ENCODE assay signal across 23 cellular contexts in the genomic region with DNA sequence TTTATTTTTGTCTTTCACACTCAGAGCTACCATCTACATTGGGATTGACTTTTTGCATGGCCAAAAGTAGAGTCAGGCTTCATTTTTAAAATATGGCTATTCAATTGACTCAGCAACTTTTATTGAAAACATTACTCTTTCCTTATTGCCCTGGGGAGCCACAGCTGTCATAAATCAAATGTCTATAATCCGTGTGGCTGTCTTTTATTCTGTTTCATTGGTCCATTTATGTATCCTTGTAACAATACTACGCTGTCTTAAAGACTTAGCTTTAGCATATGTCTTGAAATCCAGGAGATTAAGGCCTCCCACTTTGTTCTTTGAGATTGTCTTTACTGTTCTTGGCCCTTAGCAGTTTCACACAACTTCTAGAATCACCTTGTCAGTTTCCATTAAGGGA. TPM values are rescaled to one million over a fixed set of nuclear protein-coding genes. Genes with fewer than 3 reads are reported as not detected.
"Had no signal": no experiment of that assay in that cellular context is flagged by ENCODE, and none has a peak within 500 bp of the region (broad histone marks: within the 10 kb centered on the region; RNA-seq: fewer than 3 reads in every experiment).

No MANE protein-coding gene starts in this region.

- DNase-seq: activated CD4-positive, alpha-beta memory T cell treated with anti-CD3 and anti-CD28 coated beads for 36 hours; activated CD4-positive, alpha-beta T cell treated with anti-CD3 and anti-CD28 coated beads, Interleukin-2, amount 10 ng/mL, durations not matched to agents 7 days and 5 days; activated CD4-positive, CD25-positive, alpha-beta regulatory T cell; activated CD8-positive, alpha-beta memory T cell treated with anti-CD3 and anti-CD28 coated beads for 24 hours; activated effector memory CD4-positive, alpha-beta T cell treated with anti-CD3 and anti-CD28 coated beads, Interleukin-2, amount 50 U/mL, for 16 hours; activated naive CD4-positive, alpha-beta T cell treated with Interleukin-2 at 50 U/mL for 16 hours; activated T-cell treated with anti-CD3 and anti-CD28 coated beads, Interleukin-2, amount 50 U/mL, for 4 hours; adrenal gland; NCI-H1105; NCI-H1436 treated with DMSO at 0.1 percent for 48 hours; NCI-H187 treated with DMSO at 0.1 percent for 48 hours; NCI-H2171; NCI-H2227 treated with DMSO at 0.1 percent for 48 hours; NCI-H446 treated with DMSO at 0.1 percent for 48 hours; NCI-H524 treated with DMSO at 0.1 percent for 48 hours; NCI-H774; SIG-M5; T-helper 1 cell had no signal

- H3K9me3 Mint-ChIP-seq: activated CD4-positive, alpha-beta memory T cell treated with anti-CD3 and anti-CD28 coated beads for 36 hours; activated CD4-positive, alpha-beta T cell treated with anti-CD3 and anti-CD28 coated beads, Interleukin-2, amount 10 ng/mL, durations not matched to agents 7 days and 5 days; activated naive CD4-positive, alpha-beta T cell treated with anti-CD3 and anti-CD28 coated beads, Interleukin-2, amount 50 U/mL, for 72 hours; activated T-cell treated with anti-CD3 and anti-CD28 coated beads, Interleukin-2, amount 50 U/mL, for 4 hours had no signal

- H3K4me1 ChIP-seq: adrenal gland had no signal

- H3K4me3 ChIP-seq: adrenal gland, MG63, SK-N-MC had no signal

- H3K27ac Mint-ChIP-seq: activated CD4-positive, alpha-beta memory T cell treated with anti-CD3 and anti-CD28 coated beads for 36 hours; activated CD4-positive, alpha-beta T cell treated with anti-CD3 and anti-CD28 coated beads, Interleukin-2, amount 10 ng/mL, durations not matched to agents 7 days and 5 days; activated naive CD4-positive, alpha-beta T cell treated with anti-CD3 and anti-CD28 coated beads, Interleukin-2, amount 50 U/mL, for 72 hours had no signal

- H3K4me3 Mint-ChIP-seq: activated CD4-positive, alpha-beta memory T cell treated with anti-CD3 and anti-CD28 coated beads for 36 hours; activated CD4-positive, alpha-beta T cell treated with anti-CD3 and anti-CD28 coated beads, Interleukin-2, amount 10 ng/mL, durations not matched to agents 7 days and 5 days; activated T-cell treated with anti-CD3 and anti-CD28 coated beads, Interleukin-2, amount 50 U/mL, for 4 hours had no signal

- H3K4me1 Mint-ChIP-seq: activated CD4-positive, alpha-beta T cell treated with anti-CD3 and anti-CD28 coated beads, Interleukin-2, amount 10 ng/mL, durations not matched to agents 7 days and 5 days had no signal

- ATAC-seq: activated naive CD4-positive, alpha-beta T cell treated with anti-CD3 and anti-CD28 coated beads, Interleukin-2, amount 50 U/mL, for 72 hours; activated T-cell treated with anti-CD3 and anti-CD28 coated beads, Interleukin-2, amount 50 U/mL, for 4 hours had no signal

- H3K9me3 ChIP-seq: adrenal gland, MG63 had no signal

- H3K27me3 ChIP-seq: adrenal gland, MG63 had no signal

- H3K36me3 Mint-ChIP-seq: activated CD4-positive, alpha-beta memory T cell treated with anti-CD3 and anti-CD28 coated beads for 36 hours; activated naive CD4-positive, alpha-beta T cell treated with anti-CD3 and anti-CD28 coated beads, Interleukin-2, amount 50 U/mL, for 72 hours had no signal

- H3K27ac ChIP-seq: adrenal gland, SK-N-MC, VCaP had no signal

- H3K36me3 ChIP-seq: adrenal gland, MG63 had no signal

RNA-seq across cellular contexts. Expression of a gene that starts 55.2 kb away (rescaled TPM):
- total RNA-seq: activated CD4-positive, alpha-beta T cell treated with anti-CD3 and anti-CD28 coated beads, Interleukin-2, amount 10 ng/mL, durations not matched to agents 7 days and 5 days; activated naive CD4-positive, alpha-beta T cell treated with anti-CD3 and anti-CD28 coated beads, Interleukin-2, amount 50 U/mL, for 72 hours; OCI-LY7 had no signal
